ENCODE assay signal across 1 cellular context in the genomic region with DNA sequence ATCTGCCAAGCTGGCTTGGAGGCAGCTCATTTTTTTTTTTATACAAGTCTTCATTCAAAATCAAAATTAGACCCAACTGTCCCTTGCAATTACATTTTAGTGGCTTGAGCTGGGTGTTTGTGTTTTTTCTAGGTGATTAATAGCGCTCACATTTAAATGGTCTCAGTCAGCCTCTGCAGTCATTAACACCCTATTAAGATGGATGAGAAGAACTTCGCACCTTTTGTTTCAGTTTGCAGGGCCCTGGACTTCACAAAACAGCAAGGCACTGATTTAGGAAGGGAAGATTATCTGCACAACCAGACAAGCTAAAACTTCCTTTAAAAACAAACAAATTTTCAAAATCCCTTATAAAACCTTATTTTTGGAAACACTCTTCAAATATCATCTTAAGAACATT.
TF ChIP-seq lines count a peak whose summit lies in the region.

No MANE protein-coding gene starts in this region.

TF ChIP-seq in GM12878, 131 proteins besides CTCF, POLR2A, EP300 and RAD21 (continued from another document):
- TF ChIP-seq BCL11A (IDR thresholded peaks at IDR 0.05; ENCODE audit: low read depth, low read length) (peak; percentile 30; the same call in 1 of the 2 replicates), HCFC1 (IDR thresholded peaks at IDR 0.05; ENCODE audit: low read length) (no peak), PKNOX1 (IDR thresholded peaks at IDR 0.05) (peak; percentile 7; the same call in 1 of the 2 replicates), SMAD5 (IDR thresholded peaks at IDR 0.05; ENCODE audit: low read depth) (no peak), ZBTB33 (IDR thresholded peaks at IDR 0.05) (no peak), POLR2AphosphoS2 (IDR thresholded peaks at IDR 0.05; ENCODE audit: low read depth, low read length) (no peak), EGR1 (IDR thresholded peaks at IDR 0.05; ENCODE audit: borderline replicate concordance in 1 of 2, low read depth in 2 of 2, low read length in 2 of 2) (no peak), HDAC6 (IDR thresholded peaks at IDR 0.05; ENCODE audit: unreplicated experiment) (no peak), TCF7 (IDR thresholded peaks at IDR 0.05; ENCODE audit: borderline replicate concordance) (no peak), MXI1 (IDR thresholded peaks at IDR 0.05; ENCODE audit: low read depth, low read length) (0 out of 2 replicates have a peak, but pooled peaks have one; percentile 51), MYB (IDR thresholded peaks at IDR 0.05; ENCODE audit: borderline replicate concordance, low read depth, low read length) (no peak), ZNF384 (IDR thresholded peaks at IDR 0.05; ENCODE audit: borderline replicate concordance, low read depth, low read length) (peak; percentile 49; the same call in 1 of the 2 replicates), E2F4 (IDR thresholded peaks at IDR 0.05; ENCODE audit: low read depth, low read length) (no peak), BHLHE40 (IDR thresholded peaks at IDR 0.05; ENCODE audit: borderline replicate concordance in 1 of 2, low read depth in 2 of 2, low read length in 1 of 2) (peak in 1 of 2 experiments; percentile 19; a peak in 1 of 4 replicates), BMI1 (IDR thresholded peaks at IDR 0.05; ENCODE audit: borderline replicate concordance) (peak; percentile 37; the same call in 1 of the 2 replicates), CHD4 (IDR thresholded peaks at IDR 0.05) (no peak), NR2C1 (IDR thresholded peaks at IDR 0.05) (no peak), MTA2 (IDR thresholded peaks at IDR 0.05; ENCODE audit: low read depth) (peak; percentile 92), PAX5 (IDR thresholded peaks at IDR 0.05; ENCODE audit: borderline replicate concordance, low read depth, low read length) (no peak), JUNB (IDR thresholded peaks at IDR 0.05) (no peak), BACH1 (IDR thresholded peaks at IDR 0.05; ENCODE audit: borderline replicate concordance) (peak; percentile 35; the same call in 1 of the 2 replicates), SUPT20H (IDR thresholded peaks at IDR 0.05; ENCODE audit: borderline replicate concordance, control insufficient read depth, low read depth, low read length) (no peak), SUZ12 (IDR thresholded peaks at IDR 0.05; ENCODE audit: unreplicated experiment) (no peak), ZNF217 (IDR thresholded peaks at IDR 0.05) (no peak), ZSCAN29 (IDR thresholded peaks at IDR 0.05) (no peak), DPF2 (IDR thresholded peaks at IDR 0.05) (0 out of 2 replicates have a peak, but pooled peaks have one; percentile 37)
- TF ChIP-seq, protein P1, sequence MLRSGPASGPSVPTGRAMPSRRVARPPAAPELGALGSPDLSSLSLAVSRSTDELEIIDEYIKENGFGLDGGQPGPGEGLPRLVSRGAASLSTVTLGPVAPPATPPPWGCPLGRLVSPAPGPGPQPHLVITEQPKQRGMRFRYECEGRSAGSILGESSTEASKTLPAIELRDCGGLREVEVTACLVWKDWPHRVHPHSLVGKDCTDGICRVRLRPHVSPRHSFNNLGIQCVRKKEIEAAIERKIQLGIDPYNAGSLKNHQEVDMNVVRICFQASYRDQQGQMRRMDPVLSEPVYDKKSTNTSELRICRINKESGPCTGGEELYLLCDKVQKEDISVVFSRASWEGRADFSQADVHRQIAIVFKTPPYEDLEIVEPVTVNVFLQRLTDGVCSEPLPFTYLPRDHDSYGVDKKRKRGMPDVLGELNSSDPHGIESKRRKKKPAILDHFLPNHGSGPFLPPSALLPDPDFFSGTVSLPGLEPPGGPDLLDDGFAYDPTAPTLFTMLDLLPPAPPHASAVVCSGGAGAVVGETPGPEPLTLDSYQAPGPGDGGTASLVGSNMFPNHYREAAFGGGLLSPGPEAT (IDR thresholded peaks at IDR 0.05; ENCODE audit: low read depth) = 0 out of 2 replicates have a peak, but pooled peaks have one; percentile 31
- TF ChIP-seq, protein P2, sequence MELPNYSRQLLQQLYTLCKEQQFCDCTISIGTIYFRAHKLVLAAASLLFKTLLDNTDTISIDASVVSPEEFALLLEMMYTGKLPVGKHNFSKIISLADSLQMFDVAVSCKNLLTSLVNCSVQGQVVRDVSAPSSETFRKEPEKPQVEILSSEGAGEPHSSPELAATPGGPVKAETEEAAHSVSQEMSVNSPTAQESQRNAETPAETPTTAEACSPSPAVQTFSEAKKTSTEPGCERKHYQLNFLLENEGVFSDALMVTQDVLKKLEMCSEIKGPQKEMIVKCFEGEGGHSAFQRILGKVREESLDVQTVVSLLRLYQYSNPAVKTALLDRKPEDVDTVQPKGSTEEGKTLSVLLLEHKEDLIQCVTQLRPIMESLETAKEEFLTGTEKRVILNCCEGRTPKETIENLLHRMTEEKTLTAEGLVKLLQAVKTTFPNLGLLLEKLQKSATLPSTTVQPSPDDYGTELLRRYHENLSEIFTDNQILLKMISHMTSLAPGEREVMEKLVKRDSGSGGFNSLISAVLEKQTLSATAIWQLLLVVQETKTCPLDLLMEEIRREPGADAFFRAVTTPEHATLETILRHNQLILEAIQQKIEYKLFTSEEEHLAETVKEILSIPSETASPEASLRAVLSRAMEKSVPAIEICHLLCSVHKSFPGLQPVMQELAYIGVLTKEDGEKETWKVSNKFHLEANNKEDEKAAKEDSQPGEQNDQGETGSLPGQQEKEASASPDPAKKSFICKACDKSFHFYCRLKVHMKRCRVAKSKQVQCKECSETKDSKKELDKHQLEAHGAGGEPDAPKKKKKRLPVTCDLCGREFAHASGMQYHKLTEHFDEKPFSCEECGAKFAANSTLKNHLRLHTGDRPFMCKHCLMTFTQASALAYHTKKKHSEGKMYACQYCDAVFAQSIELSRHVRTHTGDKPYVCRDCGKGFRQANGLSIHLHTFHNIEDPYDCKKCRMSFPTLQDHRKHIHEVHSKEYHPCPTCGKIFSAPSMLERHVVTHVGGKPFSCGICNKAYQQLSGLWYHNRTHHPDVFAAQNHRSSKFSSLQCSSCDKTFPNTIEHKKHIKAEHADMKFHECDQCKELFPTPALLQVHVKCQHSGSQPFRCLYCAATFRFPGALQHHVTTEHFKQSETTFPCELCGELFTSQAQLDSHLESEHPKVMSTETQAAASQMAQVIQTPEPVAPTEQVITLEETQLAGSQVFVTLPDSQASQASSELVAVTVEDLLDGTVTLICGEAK (IDR thresholded peaks at IDR 0.05; ENCODE audit: borderline replicate concordance) = no peak
- TF ChIP-seq, protein P3, sequence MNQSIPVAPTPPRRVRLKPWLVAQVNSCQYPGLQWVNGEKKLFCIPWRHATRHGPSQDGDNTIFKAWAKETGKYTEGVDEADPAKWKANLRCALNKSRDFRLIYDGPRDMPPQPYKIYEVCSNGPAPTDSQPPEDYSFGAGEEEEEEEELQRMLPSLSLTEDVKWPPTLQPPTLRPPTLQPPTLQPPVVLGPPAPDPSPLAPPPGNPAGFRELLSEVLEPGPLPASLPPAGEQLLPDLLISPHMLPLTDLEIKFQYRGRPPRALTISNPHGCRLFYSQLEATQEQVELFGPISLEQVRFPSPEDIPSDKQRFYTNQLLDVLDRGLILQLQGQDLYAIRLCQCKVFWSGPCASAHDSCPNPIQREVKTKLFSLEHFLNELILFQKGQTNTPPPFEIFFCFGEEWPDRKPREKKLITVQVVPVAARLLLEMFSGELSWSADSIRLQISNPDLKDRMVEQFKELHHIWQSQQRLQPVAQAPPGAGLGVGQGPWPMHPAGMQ (IDR thresholded peaks at IDR 0.05; ENCODE audit: borderline replicate concordance) = no peak
- TF ChIP-seq, protein P4, sequence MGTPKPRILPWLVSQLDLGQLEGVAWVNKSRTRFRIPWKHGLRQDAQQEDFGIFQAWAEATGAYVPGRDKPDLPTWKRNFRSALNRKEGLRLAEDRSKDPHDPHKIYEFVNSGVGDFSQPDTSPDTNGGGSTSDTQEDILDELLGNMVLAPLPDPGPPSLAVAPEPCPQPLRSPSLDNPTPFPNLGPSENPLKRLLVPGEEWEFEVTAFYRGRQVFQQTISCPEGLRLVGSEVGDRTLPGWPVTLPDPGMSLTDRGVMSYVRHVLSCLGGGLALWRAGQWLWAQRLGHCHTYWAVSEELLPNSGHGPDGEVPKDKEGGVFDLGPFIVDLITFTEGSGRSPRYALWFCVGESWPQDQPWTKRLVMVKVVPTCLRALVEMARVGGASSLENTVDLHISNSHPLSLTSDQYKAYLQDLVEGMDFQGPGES (IDR thresholded peaks at IDR 0.05) = no peak
